In genomic region chr7:106057962-106058901, GRCh38 we compare ENCODE assay signal across 8 cellular contexts. TPM values are rescaled to one million over a fixed set of nuclear protein-coding genes. Genes with fewer than 3 reads are reported as not detected.
DNase-seq lines count a peak whose midpoint lies in the region; ATAC-seq and TF ChIP-seq lines count a peak whose summit lies in the region.

No MANE protein-coding gene starts in this region.

- H3K4me3 ChIP-seq in esophagus squamous epithelium (no peak overlapping the region), spleen (peak overlapping the region in 1 of 8 donors; percentile 9)

- whole genome bisulfite sequencing in esophagus squamous epithelium, 2 donors = 34 to 38% methylated on average over 14 to 15 of the region's 19 CpGs
- 47 to 58% (median 55%) methylated on average over 16 to 19 of the region's 19 CpGs for WGBS in spleen, 5 donors

- H3K27ac ChIP-seq in esophagus squamous epithelium (peak overlapping the region; percentile 68 to 91 (median 84)), spleen (peak overlapping the region; percentile 29 to 86 (median 66))

- ATAC-seq in activated CD4-positive, alpha-beta T cell treated with anti-CD3 and anti-CD28 coated beads for 36 hours = no peak
- ATAC-seq in HG02870 (IDR thresholded peaks at IDR 0.05; ENCODE audit: unreplicated experiment) = peak; percentile 54

- H3K27ac Mint-ChIP-seq in activated CD4-positive, alpha-beta T cell treated with anti-CD3 and anti-CD28 coated beads for 36 hours = no peak overlapping the region
- H3K27ac Mint-ChIP-seq in endothelial cell (ENCODE audit: unreplicated experiment) = no peak overlapping the region

- peaks cover 25% of the 10 kb centered on the region for H3K4me1 Mint-ChIP-seq in activated CD4-positive, alpha-beta T cell treated with anti-CD3 and anti-CD28 coated beads for 36 hours
- peaks cover 25% of the 10 kb centered on the region for H3K4me1 Mint-ChIP-seq in endothelial cell (ENCODE audit: unreplicated experiment)

- intact Hi-C loops in activated CD4-positive, alpha-beta T cell treated with anti-CD3 and anti-CD28 coated beads for 36 hours (cut with DNase I, micrococcal nuclease) = loop anchor here (1.0 kb wide), 4 partner anchors 68 to 108 kb away; no protein-coding TSS in a partner anchor
- intact Hi-C loops in esophagus squamous epithelium (cut with DNase I) = loop anchor here (2.0 kb wide), 1 partner anchor 95 kb away; no protein-coding TSS in a partner anchor
- intact Hi-C loops in spleen (cut with DNase I; ENCODE audit: low total_unique reads) = loop anchor here (2.0 kb wide), 1 partner anchor 97 kb away; no protein-coding TSS in a partner anchor

- H3K27me3 ChIP-seq in esophagus squamous epithelium (no peaks in the 10 kb centered on the region), spleen (replicated peaks in 1 of 7) (no peaks in the 10 kb centered on the region)

- H3K9me3 ChIP-seq in esophagus squamous epithelium (no peaks in the 10 kb centered on the region), spleen (no peaks in the 10 kb centered on the region)

- no peak overlapping the region for H3K4me3 Mint-ChIP-seq in activated CD4-positive, alpha-beta T cell treated with anti-CD3 and anti-CD28 coated beads for 36 hours
- H3K4me3 Mint-ChIP-seq in endothelial cell (ENCODE audit: unreplicated experiment) = no peak overlapping the region

- H3K27me3 Mint-ChIP-seq in activated CD4-positive, alpha-beta T cell treated with anti-CD3 and anti-CD28 coated beads for 36 hours = no peaks in the 10 kb centered on the region
- H3K27me3 Mint-ChIP-seq in endothelial cell (ENCODE audit: unreplicated experiment) = peaks cover 6% of the 10 kb centered on the region

- TF ChIP-seq POLR2A in esophagus squamous epithelium (IDR thresholded peaks at IDR 0.05) (no peak), spleen (IDR thresholded peaks at IDR 0.05) (no peak)

- peak; percentile 45 for DNase-seq in activated CD4-positive, alpha-beta T cell treated with anti-CD3 and anti-CD28 coated beads for 36 hours
- DNase-seq in activated CD4-positive, alpha-beta T cell treated with anti-CD3 and anti-CD28 coated beads, Interleukin-2, amount 50 U/mL, for 1 hour = no peak
- DNase-seq in NCI-H524 (lab: John Stamatoyannopoulos, UW) (peak; percentile 78 to 93), esophagus squamous epithelium (lab: John Stamatoyannopoulos, UW) (peak; percentile 34), spleen (peak; percentile 93), endothelial cell (ENCODE audit: low spot score) (no peak)
- no peak for DNase-seq in effector CD4-positive, alpha-beta T cell

- no peaks in the 10 kb centered on the region for H3K9me3 Mint-ChIP-seq in activated CD4-positive, alpha-beta T cell treated with anti-CD3 and anti-CD28 coated beads for 36 hours (ENCODE audit: low read depth)
- H3K9me3 Mint-ChIP-seq in endothelial cell (ENCODE audit: unreplicated experiment) = no peaks in the 10 kb centered on the region

- POLR2A ChIA-PET in activated CD4-positive, alpha-beta T cell treated with anti-CD3 and anti-CD28 coated beads for 36 hours (lab: Charles Lee) = no interaction called here

- CTCF ChIA-PET in activated CD4-positive, alpha-beta T cell treated with anti-CD3 and anti-CD28 coated beads for 36 hours (lab: Charles Lee) = interaction anchor here (0.6 to 6.6 kb wide), 19 partner anchors 10 to 118 kb away, joined by 3 to 116 read pairs (median 5); no protein-coding TSS in a partner anchor

- no peaks in the 10 kb centered on the region for H3K36me3 Mint-ChIP-seq in activated CD4-positive, alpha-beta T cell treated with anti-CD3 and anti-CD28 coated beads for 36 hours (ENCODE audit: low read depth)
- peaks cover 4% of the 10 kb centered on the region for H3K36me3 Mint-ChIP-seq in endothelial cell (ENCODE audit: low read depth, unreplicated experiment)

- H3K4me1 ChIP-seq in esophagus squamous epithelium = peaks cover 33 to 69% (median 57%) of the 10 kb centered on the region in 3 donors
- peaks cover 12 to 67% (median 59%) of the 10 kb centered on the region in 6 donors for H3K4me1 ChIP-seq in spleen

- H3K36me3 ChIP-seq in esophagus squamous epithelium = no peaks in the 10 kb centered on the region
- H3K36me3 ChIP-seq in spleen = no peaks in the 10 kb centered on the region

- TF ChIP-seq CTCF in esophagus squamous epithelium (IDR thresholded peaks at IDR 0.05) (no peak), spleen (IDR thresholded peaks at IDR 0.05 in 8 of 11, conservative IDR thresholded peaks at IDR 0.05 in 3 of 11) (peak in 4 of 11 experiments; percentile 11 to 47 (median 19)), endothelial cell (IDR thresholded peaks at IDR 0.05; ENCODE audit: unreplicated experiment) (no peak)

RNA-seq across cellular contexts. Expression of gene SYPL1, which starts 53.9 kb away (rescaled TPM):
- total RNA-seq in activated CD4-positive, alpha-beta T cell treated with anti-CD3 and anti-CD28 coated beads for 36 hours = 10 to 100 TPM; 23.7 to 28.8 TPM
- total RNA-seq in esophagus squamous epithelium (100 to 1,000 TPM; 105 to 170 (median 148) TPM), spleen (100 to 1,000 TPM in 2 of 7 donors, 10 to 100 TPM in 5; 72.8 to 113 (median 95.3) TPM), endothelial cell (ENCODE audit: unreplicated experiment) (92.7 TPM)
- polyA plus RNA-seq in spleen = 10 to 100 TPM; 49.9 to 79.0 (median 67.3) TPM

Comparison
In these comparisons a context has a peak if more than half of its experiments do, and no peak if none do; other contexts are left out.
1. DNase-seq: peak in activated CD4-positive, alpha-beta T cell treated with anti-CD3 and anti-CD28 coated beads for 36 hours (single experiment), NCI-H524 (2 of 2), esophagus squamous epithelium (single experiment) and spleen (single experiment); none in activated CD4-positive, alpha-beta T cell treated with anti-CD3 and anti-CD28 coated beads, Interleukin-2, amount 50 U/mL, for 1 hour (single experiment), effector CD4-positive, alpha-beta T cell (single experiment) and endothelial cell (single experiment).